In genomic region chr10:34247560-34247959, GRCh38 we compare ENCODE assay signal across 31 cellular contexts.
"Had no signal": no experiment of that assay in that cellular context is flagged by ENCODE, and none has a peak within 500 bp of the region (broad histone marks: within the 10 kb centered on the region; RNA-seq: fewer than 3 reads in every experiment).

No MANE protein-coding gene starts in this region.

- H3K4me1 ChIP-seq: body of pancreas, esophagus muscularis mucosa had no signal

- H3K4me3 ChIP-seq: adrenal gland, body of pancreas, esophagus muscularis mucosa, heart left ventricle had no signal

- H3K27me3 ChIP-seq: adrenal gland, body of pancreas, esophagus muscularis mucosa, heart left ventricle had no signal

- H3K9me3 ChIP-seq: adrenal gland, body of pancreas, esophagus muscularis mucosa, heart left ventricle had no signal

- H3K27me3 Mint-ChIP-seq: activated B cell treated with CpG ODN at 0.5 μM for 24 hours; activated CD8-positive, alpha-beta T cell treated with anti-CD3 and anti-CD28 coated beads for 36 hours; activated naive CD4-positive, alpha-beta T cell treated with anti-CD3 and anti-CD28 coated beads, Interleukin-2, amount 50 U/mL, for 24 hours; activated naive CD8-positive, alpha-beta T cell treated with anti-CD3 and anti-CD28 coated beads for 36 hours; activated naive CD8-positive, alpha-beta T cell treated with anti-CD3 and anti-CD28 coated beads, Interleukin-2, amount 50 U/mL, for 24 hours; T-helper 17 cell had no signal

- H3K4me3 Mint-ChIP-seq: activated B cell treated with CpG ODN at 0.5 μM for 24 hours; activated CD8-positive, alpha-beta T cell treated with anti-CD3 and anti-CD28 coated beads for 36 hours; activated naive CD4-positive, alpha-beta T cell treated with anti-CD3 and anti-CD28 coated beads for 36 hours; activated naive CD4-positive, alpha-beta T cell treated with anti-CD3 and anti-CD28 coated beads, Interleukin-2, amount 50 U/mL, for 24 hours; activated naive CD8-positive, alpha-beta T cell treated with anti-CD3 and anti-CD28 coated beads for 36 hours; activated naive CD8-positive, alpha-beta T cell treated with anti-CD3 and anti-CD28 coated beads, Interleukin-2, amount 50 U/mL, for 24 hours; activated T-helper 1 cell treated with anti-CD3 and anti-CD28 coated beads, Interleukin-12 subunit alpha, Interleukin-12 subunit beta, Interleukin-2, Interleukin-4 antibody, amounts not matched to agents 30 ng/mL and 10 ng/mL and 1 ng/mL, durations not matched to agents 14 hours and 24 hours and 36 hours; effector memory CD8-positive, alpha-beta T cell; T-helper 17 cell; T-helper 2 cell treated with Interferon-gamma antibody and Interleukin-4, amounts not matched to agents 5 μg/mL and 100 μg/mL, for 36 hours had no signal

- DNase-seq: activated B cell treated with CpG ODN at 0.5 μM for 24 hours; activated CD4-positive, alpha-beta T cell treated with anti-CD3 and anti-CD28 coated beads for 48 hours; activated CD4-positive, alpha-beta T cell treated with anti-CD3 and anti-CD28 coated beads, Interleukin-2, amount 50 U/mL, for 1 hour; activated CD4-positive, alpha-beta T cell treated with anti-CD3 and anti-CD28 coated beads, Interleukin-2, amount 50 U/mL, for 48 hours; activated CD8-positive, alpha-beta memory T cell treated with anti-CD3 and anti-CD28 coated beads for 24 hours; activated CD8-positive, alpha-beta T cell treated with anti-CD3 and anti-CD28 coated beads for 36 hours; activated effector memory CD4-positive, alpha-beta T cell treated with anti-CD3 and anti-CD28 coated beads, Interleukin-2, amount 50 U/mL, for 16 hours; activated naive CD4-positive, alpha-beta T cell treated with anti-CD3 and anti-CD28 coated beads for 36 hours; activated naive CD8-positive, alpha-beta T cell treated with anti-CD3 and anti-CD28 coated beads for 36 hours; activated naive CD8-positive, alpha-beta T cell treated with anti-CD3 and anti-CD28 coated beads, Interleukin-2, amount 50 U/mL, for 24 hours; activated T-cell treated with anti-CD3 and anti-CD28 coated beads, Interleukin-2, amount 50 U/mL, for 48 hours; adrenal gland; amygdala; aorta; body of pancreas; caudate nucleus; cortex of kidney; dermis blood vessel endothelial cell; effector CD4-positive, alpha-beta T cell; effector memory CD8-positive, alpha-beta T cell; erythroblast; glutamatergic neuron; heart left ventricle; T-helper 17 cell; T1000; WERI-Rb-1 had no signal

- H3K9me3 Mint-ChIP-seq: activated B cell treated with CpG ODN at 0.5 μM for 24 hours; activated CD8-positive, alpha-beta T cell treated with anti-CD3 and anti-CD28 coated beads for 36 hours; activated naive CD4-positive, alpha-beta T cell treated with anti-CD3 and anti-CD28 coated beads for 36 hours; activated naive CD4-positive, alpha-beta T cell treated with anti-CD3 and anti-CD28 coated beads, Interleukin-2, amount 50 U/mL, for 24 hours; activated naive CD8-positive, alpha-beta T cell treated with anti-CD3 and anti-CD28 coated beads for 36 hours; activated naive CD8-positive, alpha-beta T cell treated with anti-CD3 and anti-CD28 coated beads, Interleukin-2, amount 50 U/mL, for 24 hours; activated T-helper 1 cell treated with anti-CD3 and anti-CD28 coated beads, Interleukin-12 subunit alpha, Interleukin-12 subunit beta, Interleukin-2, Interleukin-4 antibody, amounts not matched to agents 30 ng/mL and 10 ng/mL and 1 ng/mL, durations not matched to agents 14 hours and 24 hours and 36 hours; activated T-helper 2 cell treated with anti-CD3 and anti-CD28 coated beads, Interferon-gamma antibody, Interleukin-2, Interleukin-4, amounts not matched to agents 10 μg/mL and 5 μg/mL and 100 μg/mL, durations not matched to agents 14 hours and 24 hours and 36 hours; T-helper 2 cell treated with Interferon-gamma antibody and Interleukin-4, amounts not matched to agents 5 μg/mL and 100 μg/mL, for 36 hours had no signal

- H3K36me3 ChIP-seq: adrenal gland, esophagus muscularis mucosa, heart left ventricle, WERI-Rb-1 had no signal

- H3K27ac Mint-ChIP-seq: activated B cell treated with CpG ODN at 0.5 μM for 24 hours; activated CD8-positive, alpha-beta T cell treated with anti-CD3 and anti-CD28 coated beads for 36 hours; activated naive CD4-positive, alpha-beta T cell treated with anti-CD3 and anti-CD28 coated beads for 36 hours; activated naive CD4-positive, alpha-beta T cell treated with anti-CD3 and anti-CD28 coated beads, Interleukin-2, amount 50 U/mL, for 24 hours; activated naive CD8-positive, alpha-beta T cell treated with anti-CD3 and anti-CD28 coated beads for 36 hours; activated naive CD8-positive, alpha-beta T cell treated with anti-CD3 and anti-CD28 coated beads, Interleukin-2, amount 50 U/mL, for 24 hours; activated T-helper 1 cell treated with anti-CD3 and anti-CD28 coated beads, Interleukin-12 subunit alpha, Interleukin-12 subunit beta, Interleukin-2, Interleukin-4 antibody, amounts not matched to agents 30 ng/mL and 10 ng/mL and 1 ng/mL, durations not matched to agents 14 hours and 24 hours and 36 hours; activated T-helper 2 cell treated with anti-CD3 and anti-CD28 coated beads, Interferon-gamma antibody, Interleukin-2, Interleukin-4, amounts not matched to agents 10 μg/mL and 5 μg/mL and 100 μg/mL, durations not matched to agents 14 hours and 24 hours and 36 hours; effector memory CD8-positive, alpha-beta T cell; T-helper 17 cell; T-helper 2 cell treated with Interferon-gamma antibody and Interleukin-4, amounts not matched to agents 5 μg/mL and 100 μg/mL, for 36 hours had no signal

- H3K27ac ChIP-seq: adrenal gland, body of pancreas, esophagus muscularis mucosa, heart left ventricle, WERI-Rb-1 had no signal

- H3K4me1 Mint-ChIP-seq: activated B cell treated with CpG ODN at 0.5 μM for 24 hours; activated naive CD8-positive, alpha-beta T cell treated with anti-CD3 and anti-CD28 coated beads, Interleukin-2, amount 50 U/mL, for 24 hours had no signal

- H3K36me3 Mint-ChIP-seq: activated naive CD4-positive, alpha-beta T cell treated with anti-CD3 and anti-CD28 coated beads, Interleukin-2, amount 50 U/mL, for 24 hours; activated naive CD8-positive, alpha-beta T cell treated with anti-CD3 and anti-CD28 coated beads for 36 hours had no signal
